10 cellular contexts compared by ENCODE assay signal in the genomic region with DNA sequence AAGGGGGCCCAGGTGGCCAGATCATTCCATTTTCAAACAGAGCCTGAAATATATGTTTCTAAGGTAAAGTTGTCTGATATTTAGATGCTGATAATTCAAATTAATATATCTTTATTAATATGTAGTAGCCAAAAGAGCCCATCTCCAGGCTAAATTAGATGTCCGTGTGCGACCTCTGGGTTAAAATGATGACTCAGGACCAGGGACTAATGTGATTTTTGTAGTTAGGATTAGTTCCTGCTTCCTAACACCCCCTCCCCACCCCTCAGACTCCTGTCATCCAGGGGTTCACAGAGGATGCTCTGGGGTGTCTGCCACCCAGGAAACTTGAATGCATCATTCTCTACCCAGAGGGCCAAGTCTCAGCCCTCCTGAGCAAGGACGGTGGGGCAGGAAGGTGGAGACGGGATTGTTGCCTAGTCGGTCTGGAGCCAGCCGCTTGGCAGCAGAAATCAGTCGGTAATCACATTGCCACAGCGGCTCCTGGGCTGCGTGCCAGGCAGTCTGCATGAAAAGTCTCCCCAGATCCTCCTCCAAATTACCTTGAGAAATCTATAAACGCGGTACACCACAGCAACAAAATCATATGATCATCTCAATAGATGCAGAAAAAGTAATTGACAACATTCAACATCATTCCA. TPM values are rescaled to one million over a fixed set of nuclear protein-coding genes. Genes with fewer than 3 reads are reported as not detected.
A peak's percentile ranks its signal among the peaks of the same experiment; 100 is the strongest.
DNase-seq lines count a peak whose midpoint lies in the region; ATAC-seq and TF ChIP-seq lines count a peak whose summit lies in the region.
"Had no signal": no experiment of that assay in that cellular context is flagged by ENCODE, and none has a peak within 500 bp of the region (broad histone marks: within the 10 kb centered on the region; RNA-seq: fewer than 3 reads in every experiment).

No MANE protein-coding gene starts in this region.

- ATAC-seq in omental fat pad (ENCODE audit: low FRiP score) (no peak), GM21619 (IDR thresholded peaks at IDR 0.05; ENCODE audit: unreplicated experiment) (no peak)
- ATAC-seq: activated naive CD8-positive, alpha-beta T cell treated with anti-CD3 and anti-CD28 coated beads, Interleukin-2, amount 50 U/mL, for 24 hours had no signal

- WGBS in GM23248 (ENCODE audit: low coverage in 1 of 2, low lambda C conversion rate in 2 of 2, missing lambda C conversion rate in 2 of 2), 2 experiments = 34 to 39% methylated on average over 11 of the region's 11 CpGs

- no peak for TF ChIP-seq CTCF in colonic mucosa (IDR thresholded peaks at IDR 0.05)
- TF ChIP-seq CTCF in omental fat pad (IDR thresholded peaks at IDR 0.05) = no peak

- intact Hi-C loops in colonic mucosa (cut with DNase I) = no loop called here

- no peaks in the 10 kb centered on the region for H3K9me2 ChIP-seq in GM23248 (ENCODE audit: insufficient read depth)

- in situ Hi-C loops in GM23248 (cut with MboI) = no loop called here

- peaks cover 11% of the 10 kb centered on the region for H3K4me1 ChIP-seq in GM23248 (ENCODE audit: insufficient read depth)
- no peaks in the 10 kb centered on the region for H3K4me1 ChIP-seq in colonic mucosa

- H3F3A ChIP-seq in GM23248 (ENCODE audit: insufficient read depth) = no peaks in the 10 kb centered on the region

- H3K4me2 ChIP-seq in GM23248 (ENCODE audit: unreplicated experiment) = no peak overlapping the region

- DNase-seq in GM23248 (peak; percentile 67), NCI-H446 treated with DMSO at 0.1 percent for 48 hours (lab: John Stamatoyannopoulos, UW) (peak; percentile 42), colonic mucosa (peak; percentile 34), omental fat pad (ENCODE audit: low spot score) (peak; percentile 34), retina (no peak), NOMO-1 treated with dmso at 0.1 percent for 144 hours (lab: John Stamatoyannopoulos, UW; ENCODE audit: unreplicated experiment) (no peak), T-helper 9 cell (no peak)
- DNase-seq: activated naive CD8-positive, alpha-beta T cell treated with anti-CD3 and anti-CD28 coated beads, Interleukin-2, amount 50 U/mL, for 24 hours had no signal

- H3K4me3 ChIP-seq in GM23248 (no peak overlapping the region), colonic mucosa (no peak overlapping the region)

- no peaks in the 10 kb centered on the region for H3K79me2 ChIP-seq in GM23248 (ENCODE audit: insufficient read depth)

- no peak overlapping the region for H3K9ac ChIP-seq in GM23248
- no peak overlapping the region for H3K9ac ChIP-seq in colonic mucosa (ENCODE audit: low read depth in 2 of 2, low read length in 2 of 2)

- H3K9me3 ChIP-seq in GM23248 (ENCODE audit: low read depth) (no peaks in the 10 kb centered on the region), colonic mucosa (no peaks in the 10 kb centered on the region)

- H3K27me3 ChIP-seq in GM23248 (replicated peaks; ENCODE audit: insufficient read depth) (no peaks in the 10 kb centered on the region), colonic mucosa (no peaks in the 10 kb centered on the region)

- no peaks in the 10 kb centered on the region for H3K36me3 ChIP-seq in GM23248 (ENCODE audit: low read depth)
- H3K36me3 ChIP-seq in colonic mucosa = no peaks in the 10 kb centered on the region

- H3K27ac ChIP-seq in GM23248 (no peak overlapping the region), colonic mucosa (no peak overlapping the region)

- H4K20me1 ChIP-seq in GM23248 (ENCODE audit: insufficient read depth) = no peaks in the 10 kb centered on the region

- no peak overlapping the region for H2AFZ ChIP-seq in GM23248

RNA-seq across cellular contexts. Expression of a gene that starts 29.8 kb away (rescaled TPM):
- not detected in 2 replicates for total RNA-seq in GM23248 (2014; rRNA removed; shearing (Covaris generic))
- not detected in 2 replicates for polyA plus RNA-seq in GM23248 (2016; fragmentation: Nextera tagmentation; extraction: Ambion mirVana)
- total RNA-seq in colonic mucosa (under 1 TPM; 0.05 to 0.69 TPM), omental fat pad (not detected)
- total RNA-seq: NCI-H460 had no signal

RNA-seq across cellular contexts. Expression of a gene that starts 59.3 kb away (rescaled TPM):
- total RNA-seq in GM23248 (2014; rRNA removed; shearing (Covaris generic)) = 0.63 and 8.2 TPM in 2 replicates
- polyA plus RNA-seq in GM23248 (2016; fragmentation: Nextera tagmentation; extraction: Ambion mirVana) = 4.6 and 4.9 TPM in 2 replicates
- total RNA-seq in colonic mucosa (1 to 10 TPM; 3.5 to 5.3 TPM), omental fat pad (1 to 10 TPM; 3.2 to 9.1 (median 5.6) TPM)

Comparison
In these comparisons a context has a peak if more than half of its experiments do, and no peak if none do; other contexts are left out.
1. DNase-seq: peak in GM23248 (single experiment), NCI-H446 treated with DMSO at 0.1 percent for 48 hours (single experiment), colonic mucosa (single experiment) and omental fat pad (single experiment); none in retina (single experiment), NOMO-1 treated with dmso at 0.1 percent for 144 hours (single experiment) and T-helper 9 cell (single experiment).